23 cellular contexts compared by ENCODE assay signal in the genomic region with DNA sequence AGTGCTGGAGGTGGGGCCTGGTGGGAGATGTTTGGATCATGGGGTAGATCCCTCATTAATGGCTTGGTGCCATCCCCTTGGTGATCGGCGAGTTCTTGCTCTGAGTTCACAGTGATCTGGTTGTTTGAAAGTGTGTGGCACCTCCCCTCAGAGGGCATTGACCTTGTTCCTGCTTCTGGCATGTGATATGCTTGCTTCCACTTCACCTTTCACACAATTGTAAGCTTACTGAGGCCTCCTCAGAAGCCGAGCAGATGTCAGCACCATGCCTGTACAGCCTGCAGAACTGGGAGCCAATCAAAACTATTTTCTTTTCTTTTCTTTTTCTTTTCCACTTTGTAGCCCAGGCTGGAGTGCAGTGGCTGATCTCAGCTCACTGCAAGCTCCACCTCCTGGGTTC. TPM values are rescaled to one million over a fixed set of nuclear protein-coding genes. Genes with fewer than 3 reads are reported as not detected.
DNase-seq lines count a peak whose midpoint lies in the region; FAIRE-seq and TF ChIP-seq lines count a peak whose summit lies in the region.
"Had no signal": no experiment of that assay in that cellular context is flagged by ENCODE, and none has a peak within 500 bp of the region (broad histone marks: within the 10 kb centered on the region; RNA-seq: fewer than 3 reads in every experiment).

No MANE protein-coding gene starts in this region.

- no peak overlapping the region for H3K23ac ChIP-seq in mesenchymal stem cell (ENCODE audit: low read length in 2 of 2)

- H2BK12ac ChIP-seq in mesenchymal stem cell (ENCODE audit: low read length in 2 of 2) = no peak overlapping the region

- H3K27me3 Mint-ChIP-seq in astrocyte (ENCODE audit: low read depth, unreplicated experiment) (peaks cover 10% of the 10 kb centered on the region), mesothelial cell of epicardium (ENCODE audit: low read depth) (peaks cover 9% of the 10 kb centered on the region)

- H3K4me1 ChIP-seq in astrocyte (ENCODE audit: insufficient read depth, low read length) = no peaks in the 10 kb centered on the region
- no peaks in the 10 kb centered on the region for H3K4me1 ChIP-seq in mesenchymal stem cell (ENCODE audit: control insufficient read depth, insufficient read depth, low read depth, low read length)
- H3K4me1 ChIP-seq in Karpas-422 (ENCODE audit: low read length) = no peaks in the 10 kb centered on the region
- H3K4me1 ChIP-seq: BE2C, BLaER1 had no signal

- H3K4ac ChIP-seq in mesenchymal stem cell (ENCODE audit: low read depth in 1 of 2, low read length in 2 of 2) = no peak overlapping the region

- H3K36me3 ChIP-seq in astrocyte (ENCODE audit: insufficient read depth, low read length) (no peaks in the 10 kb centered on the region), mesenchymal stem cell (ENCODE audit: control insufficient read depth in 1 of 2, insufficient read depth in 2 of 2, low read depth in 1 of 2, low read length in 2 of 2) (peaks cover 0 to 4% of the 10 kb centered on the region in 2 experiments), Karpas-422 (ENCODE audit: insufficient read depth, low read length) (no peaks in the 10 kb centered on the region)
- H3K36me3 ChIP-seq: BE2C, BLaER1 had no signal

- peak overlapping the region; percentile 20 for H4K91ac ChIP-seq in mesenchymal stem cell (ENCODE audit: low read length)

- H2BK120ac ChIP-seq in mesenchymal stem cell (ENCODE audit: low read depth, low read length) = no peak overlapping the region

- DNase-seq in astrocyte (ENCODE audit: low read depth) (no peak), mesenchymal stem cell (no peak), Karpas-422 (no peak), mesothelial cell of epicardium (ENCODE audit: low spot score in 2 of 2, unreplicated experiment in 2 of 2) (no peak)
- DNase-seq: 8988T; ACHN; BE2C; C1 segment of cervical spinal cord; CD4-positive, alpha-beta memory T cell; CD4-positive, CD25-positive, alpha-beta regulatory T cell; CD8-positive, alpha-beta memory T cell; COR-L47; DMS 273 treated with DMSO at 0.1 percent for 48 hours; DMS153; DMS79 treated with DMSO at 0.1 percent for 48 hours; GF-D8 had no signal

- H2BK15ac ChIP-seq in mesenchymal stem cell (ENCODE audit: low read depth, poor library complexity, severe bottlenecking) = no peak overlapping the region

- H3K9me3 ChIP-seq in astrocyte (ENCODE audit: insufficient read depth, low read depth, low read length) = peaks cover 3% of the 10 kb centered on the region
- H3K9me3 ChIP-seq in mesenchymal stem cell (ENCODE audit: control insufficient read depth, low read length) = peaks cover 2% of the 10 kb centered on the region
- no peaks in the 10 kb centered on the region for H3K9me3 ChIP-seq in Karpas-422 (ENCODE audit: low read length)
- H3K9me3 ChIP-seq: BE2C had no signal

- no peaks in the 10 kb centered on the region for H3K79me2 ChIP-seq in astrocyte (ENCODE audit: insufficient read depth, low read length)
- H3K79me2 ChIP-seq in Karpas-422 (ENCODE audit: low read length) = no peaks in the 10 kb centered on the region

- no peak for FAIRE-seq in astrocyte (lab: Jason Lieb, UNC)
- FAIRE-seq: A204.1, G401.6, GM12891, GM19239 had no signal

- H3K14ac ChIP-seq in mesenchymal stem cell (ENCODE audit: low read length in 2 of 2) = no peak overlapping the region

- H3K9ac ChIP-seq in astrocyte (ENCODE audit: low read length) = no peak overlapping the region
- no peak overlapping the region for H3K9ac ChIP-seq in mesenchymal stem cell (ENCODE audit: low read length)
- H3K9ac ChIP-seq in Karpas-422 (ENCODE audit: low read length) = no peak overlapping the region
- H3K9ac ChIP-seq: BLaER1 had no signal

- no peaks in the 10 kb centered on the region for H3K79me1 ChIP-seq in mesenchymal stem cell (replicated peaks; ENCODE audit: low read length, poor library complexity, severe bottlenecking)

- no peaks in the 10 kb centered on the region for H3K4me1 Mint-ChIP-seq in astrocyte (ENCODE audit: low read depth, unreplicated experiment)
- no peaks in the 10 kb centered on the region for H3K4me1 Mint-ChIP-seq in mesothelial cell of epicardium
- H3K4me1 Mint-ChIP-seq: CD14-positive monocyte; CD4-positive, alpha-beta memory T cell; CD4-positive, CD25-positive, alpha-beta regulatory T cell; CD8-positive, alpha-beta memory T cell had no signal

- H2BK5ac ChIP-seq in mesenchymal stem cell (ENCODE audit: low read depth, low read length, poor library complexity, severe bottlenecking) = no peak overlapping the region

- H3K4me2 ChIP-seq in astrocyte (ENCODE audit: low read length) (no peak overlapping the region), mesenchymal stem cell (ENCODE audit: low read length, poor library complexity, severe bottlenecking) (no peak overlapping the region), Karpas-422 (ENCODE audit: low read depth, low read length, poor library complexity, severe bottlenecking) (no peak overlapping the region)
- H3K4me2 ChIP-seq: BLaER1 had no signal

- H3K27ac Mint-ChIP-seq in astrocyte (ENCODE audit: unreplicated experiment) (no peak overlapping the region), mesothelial cell of epicardium (no peak overlapping the region)
- H3K27ac Mint-ChIP-seq: CD14-positive monocyte; CD4-positive, alpha-beta memory T cell; CD8-positive, alpha-beta memory T cell had no signal

- TF ChIP-seq CTCF in astrocyte (IDR thresholded peaks at IDR 0.05; ENCODE audit: insufficient read depth, low read depth, low read length) (no peak), mesothelial cell of epicardium (IDR thresholded peaks at IDR 0.05; ENCODE audit: unreplicated experiment) (no peak)

- H3K9me2 ChIP-seq in Karpas-422 (replicated peaks; ENCODE audit: insufficient read depth, low read length) = no peaks in the 10 kb centered on the region

- no peak overlapping the region for H2AK5ac ChIP-seq in mesenchymal stem cell (ENCODE audit: low read length, severe bottlenecking)

- H3K9me3 Mint-ChIP-seq in astrocyte (ENCODE audit: unreplicated experiment) (peaks cover 16% of the 10 kb centered on the region), mesothelial cell of epicardium (peaks cover 3% of the 10 kb centered on the region)
- H3K9me3 Mint-ChIP-seq: CD4-positive, alpha-beta memory T cell; CD4-positive, CD25-positive, alpha-beta regulatory T cell; CD8-positive, alpha-beta memory T cell had no signal

- no peak overlapping the region for H3K18ac ChIP-seq in mesenchymal stem cell (ENCODE audit: low read depth in 1 of 2, low read length in 2 of 2)

- no peaks in the 10 kb centered on the region for H3K36me3 Mint-ChIP-seq in astrocyte (ENCODE audit: low read depth, unreplicated experiment)
- H3K36me3 Mint-ChIP-seq in mesothelial cell of epicardium = no peaks in the 10 kb centered on the region
- H3K36me3 Mint-ChIP-seq: CD14-positive monocyte; CD4-positive, alpha-beta memory T cell; CD4-positive, CD25-positive, alpha-beta regulatory T cell; CD8-positive, alpha-beta memory T cell had no signal

- H3K27ac ChIP-seq in astrocyte (ENCODE audit: low read depth, low read length) (no peak overlapping the region), mesenchymal stem cell (ENCODE audit: low read length, poor library complexity, severe bottlenecking) (no peak overlapping the region), Karpas-422 (ENCODE audit: low read length) (no peak overlapping the region)
- H3K27ac ChIP-seq: BLaER1 had no signal

- no peak overlapping the region for H4K8ac ChIP-seq in mesenchymal stem cell (ENCODE audit: low read length)

- peak overlapping the region; percentile 35 for H3K4me3 Mint-ChIP-seq in astrocyte (ENCODE audit: unreplicated experiment)
- no peak overlapping the region for H3K4me3 Mint-ChIP-seq in mesothelial cell of epicardium
- H3K4me3 Mint-ChIP-seq: CD14-positive monocyte; CD4-positive, alpha-beta memory T cell; CD4-positive, CD25-positive, alpha-beta regulatory T cell; CD8-positive, alpha-beta memory T cell had no signal

- 88% methylated on average over 3 of the region's 3 CpGs for WGBS in mesenchymal stem cell

- peaks cover 2% of the 10 kb centered on the region for H3K27me3 ChIP-seq in astrocyte (ENCODE audit: insufficient read depth, low read length)
- peaks cover 7 to 40% of the 10 kb centered on the region in 2 experiments for H3K27me3 ChIP-seq in mesenchymal stem cell (ENCODE audit: control insufficient read depth in 1 of 2, insufficient read depth in 1 of 2, low read length in 2 of 2)
- no peaks in the 10 kb centered on the region for H3K27me3 ChIP-seq in Karpas-422 (ENCODE audit: low read length)
- H3K27me3 ChIP-seq: BE2C, BLaER1 had no signal

- H4K20me1 ChIP-seq in astrocyte (ENCODE audit: insufficient read depth, low read length) (no peaks in the 10 kb centered on the region), Karpas-422 (ENCODE audit: insufficient read depth, low read depth, low read length) (no peaks in the 10 kb centered on the region)
- H4K20me1 ChIP-seq: BLaER1 had no signal

- H3K4me3 ChIP-seq in astrocyte (ENCODE audit: insufficient read depth, low read depth, low read length) (no peak overlapping the region), mesenchymal stem cell (ENCODE audit: insufficient read depth in 1 of 2, low read depth in 1 of 2, low read length in 2 of 2) (no peak overlapping the region), Karpas-422 (ENCODE audit: low read length) (no peak overlapping the region)
- H3K4me3 ChIP-seq: BLaER1 had no signal

- H2AFZ ChIP-seq in astrocyte (ENCODE audit: low read depth, low read length) (no peak overlapping the region), mesenchymal stem cell (ENCODE audit: low read depth, low read length) (no peak overlapping the region), Karpas-422 (ENCODE audit: low read length) (no peak overlapping the region)

RNA-seq across cellular contexts. Expression of gene CATSPER1, which starts 11.0 kb away (rescaled TPM):
- total RNA-seq in astrocyte (0.45 TPM in 1 of 2 replicates, not detected in the other), mesothelial cell of epicardium (not detected in 3 replicates)
- 1.1 TPM for polyA plus RNA-seq in mesenchymal stem cell (2013, experiment 1 of 2)
- 1.2 TPM for polyA plus RNA-seq in mesenchymal stem cell (2013, experiment 2 of 2)
- total RNA-seq in Karpas-422 (2014; rRNA removed; shearing (Covaris generic); ENCODE audit: low replicate concordance) = not detected in 2 replicates
- total RNA-seq: A673; CD4-positive, alpha-beta memory T cell; CD4-positive, CD25-positive, alpha-beta regulatory T cell; CD8-positive, alpha-beta memory T cell had no signal
- polyA plus RNA-seq: CD4-positive, alpha-beta memory T cell; CD4-positive, CD25-positive, alpha-beta regulatory T cell; CD8-positive, alpha-beta memory T cell had no signal

RNA-seq across cellular contexts. Expression of gene GAL3ST3, which starts 11.6 kb away (rescaled TPM):
- total RNA-seq in astrocyte (0.46 and 0.61 TPM in 2 replicates), mesothelial cell of epicardium (4.7 to 5.7 TPM (median 4.9 TPM) in 3 replicates)
- polyA plus RNA-seq in mesenchymal stem cell (2013, experiment 1 of 2) = 0.03 TPM
- 0.04 TPM for polyA plus RNA-seq in mesenchymal stem cell (2013, experiment 2 of 2)
- total RNA-seq in Karpas-422 (2014; rRNA removed; shearing (Covaris generic); ENCODE audit: low replicate concordance) = not detected in 2 replicates
- total RNA-seq: CD4-positive, alpha-beta memory T cell; CD4-positive, CD25-positive, alpha-beta regulatory T cell; CD8-positive, alpha-beta memory T cell had no signal
- polyA plus RNA-seq: CD14-positive monocyte; CD4-positive, alpha-beta memory T cell; CD4-positive, CD25-positive, alpha-beta regulatory T cell; CD8-positive, alpha-beta memory T cell had no signal

RNA-seq across cellular contexts. Expression of gene SF3B2, which starts 14.8 kb away (rescaled TPM):
- total RNA-seq in astrocyte (169 and 170 TPM in 2 replicates), mesothelial cell of epicardium (182 to 201 TPM (median 195 TPM) in 3 replicates)
- 117 TPM for polyA plus RNA-seq in mesenchymal stem cell (2013, experiment 1 of 2)
- 114 TPM for polyA plus RNA-seq in mesenchymal stem cell (2013, experiment 2 of 2)
- total RNA-seq in Karpas-422 (2014; rRNA removed; shearing (Covaris generic); ENCODE audit: low replicate concordance) = 89.0 and 166 TPM in 2 replicates

RNA-seq across cellular contexts. Expression of gene CST6, which starts 25.5 kb away (rescaled TPM):
- total RNA-seq in astrocyte (not detected in 2 replicates), mesothelial cell of epicardium (1.1 to 1.2 TPM (median 1.2 TPM) in 3 replicates)
- polyA plus RNA-seq in mesenchymal stem cell (2013, experiment 1 of 2) = 0.15 TPM
- polyA plus RNA-seq in mesenchymal stem cell (2013, experiment 2 of 2) = 0.05 TPM
- not detected in 2 replicates for total RNA-seq in Karpas-422 (2014; rRNA removed; shearing (Covaris generic); ENCODE audit: low replicate concordance)
- total RNA-seq: CD4-positive, alpha-beta memory T cell; CD4-positive, CD25-positive, alpha-beta regulatory T cell; CD8-positive, alpha-beta memory T cell had no signal
- polyA plus RNA-seq: CD4-positive, alpha-beta memory T cell; CD4-positive, CD25-positive, alpha-beta regulatory T cell; CD8-positive, alpha-beta memory T cell had no signal

RNA-seq across cellular contexts. Expression of gene PACS1, which starts 32.7 kb away (rescaled TPM):
- total RNA-seq in astrocyte = 86.0 and 86.9 TPM in 2 replicates
- polyA plus RNA-seq in mesenchymal stem cell (2013, experiment 1 of 2) = 52.9 TPM
- 52.3 TPM for polyA plus RNA-seq in mesenchymal stem cell (2013, experiment 2 of 2)
- total RNA-seq in Karpas-422 (2014; rRNA removed; shearing (Covaris generic); ENCODE audit: low replicate concordance) = 60.5 and 81.1 TPM in 2 replicates
- 81.6 to 88.0 TPM (median 87.0 TPM) in 3 replicates for total RNA-seq in mesothelial cell of epicardium
